8 cellular contexts compared by ENCODE assay signal in the genomic region with DNA sequence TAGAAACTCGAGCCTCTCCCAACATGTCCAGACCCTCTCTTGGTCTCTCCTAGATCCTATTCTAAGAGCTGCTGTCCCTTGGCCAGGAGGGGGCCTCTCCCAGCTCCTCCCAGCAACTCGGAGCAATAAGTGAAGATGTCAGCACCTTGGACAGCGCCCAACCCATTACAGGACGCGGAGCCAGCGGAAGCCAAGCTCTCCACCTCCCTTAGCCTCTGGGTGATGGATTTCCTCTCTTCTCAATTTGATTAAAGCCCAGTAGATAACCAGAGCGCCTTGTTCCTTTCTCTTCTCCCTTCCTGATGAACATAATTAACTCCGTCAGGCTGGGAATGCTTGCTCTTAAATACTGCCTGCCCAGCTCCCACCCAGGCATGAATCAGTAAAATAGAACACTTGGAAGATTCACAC. TPM values are rescaled to one million over a fixed set of nuclear protein-coding genes. Genes with fewer than 3 reads are reported as not detected.
DNase-seq lines count a peak whose midpoint lies in the region; ATAC-seq and TF ChIP-seq lines count a peak whose summit lies in the region.

No MANE protein-coding gene starts in this region.

- peaks cover 22% of the 10 kb centered on the region for H3K27me3 Mint-ChIP-seq in brain

- H3K27ac Mint-ChIP-seq in brain: peak overlapping the region in 1 of 5 experiments; percentile 19

- H3K9me3 Mint-ChIP-seq in brain: peaks cover 0 to 6% (median 0%) of the 10 kb centered on the region in 5 experiments

- intact Hi-C loops in left colon (cut with DNase I, micrococcal nuclease): no loop called here

- no peaks in the 10 kb centered on the region for H3K4me1 Mint-ChIP-seq in brain

- TF ChIP-seq CTCF in brain (conservative IDR thresholded peaks at IDR 0.05): peak; percentile 53 to 59

- H3K36me3 Mint-ChIP-seq in brain: no peaks in the 10 kb centered on the region

- H3K4me3 Mint-ChIP-seq in brain: peak overlapping the region in 3 of 5 experiments; percentile 0 to 39 (median 3)

- DNase-seq in DMS53 (lab: John Stamatoyannopoulos, UW) (peak; percentile 83), LoVo (ENCODE audit: low spot score) (peak; percentile 74), UCSD-AML1 (lab: John Stamatoyannopoulos, UW; ENCODE audit: unreplicated experiment) (peak; percentile 86), left colon (peak; percentile 63 to 91)
- DNase-seq in stimulated activated CD4-positive, alpha-beta T cell treated with anti-CD3 and anti-CD28 coated beads, TNF-alpha, amount 100 ng/mL, for 1 hour (ENCODE audit: low read depth in 3 of 3, low spot score in 1 of 3): peak; percentile 25 to 64 (median 50)

- peak; percentile 87 for ATAC-seq in left colon
- ATAC-seq in GM19023 (IDR thresholded peaks at IDR 0.05; ENCODE audit: unreplicated experiment): no peak
- ATAC-seq in HG02642 (IDR thresholded peaks at IDR 0.05; ENCODE audit: poor library complexity, unreplicated experiment): no peak

RNA-seq across cellular contexts. Expression of gene TPBGL, which starts 26.2 kb away (rescaled TPM):
- 3.0 TPM for polyA plus RNA-seq in brain (ENCODE audit: insufficient read depth, low read depth, low replicate concordance)
- total RNA-seq in left colon: under 1 TPM in 1 of 2 donors, not detected in 1; 0.11 TPM
